ENCODE assay signal across 10 cellular contexts in the genomic region with DNA sequence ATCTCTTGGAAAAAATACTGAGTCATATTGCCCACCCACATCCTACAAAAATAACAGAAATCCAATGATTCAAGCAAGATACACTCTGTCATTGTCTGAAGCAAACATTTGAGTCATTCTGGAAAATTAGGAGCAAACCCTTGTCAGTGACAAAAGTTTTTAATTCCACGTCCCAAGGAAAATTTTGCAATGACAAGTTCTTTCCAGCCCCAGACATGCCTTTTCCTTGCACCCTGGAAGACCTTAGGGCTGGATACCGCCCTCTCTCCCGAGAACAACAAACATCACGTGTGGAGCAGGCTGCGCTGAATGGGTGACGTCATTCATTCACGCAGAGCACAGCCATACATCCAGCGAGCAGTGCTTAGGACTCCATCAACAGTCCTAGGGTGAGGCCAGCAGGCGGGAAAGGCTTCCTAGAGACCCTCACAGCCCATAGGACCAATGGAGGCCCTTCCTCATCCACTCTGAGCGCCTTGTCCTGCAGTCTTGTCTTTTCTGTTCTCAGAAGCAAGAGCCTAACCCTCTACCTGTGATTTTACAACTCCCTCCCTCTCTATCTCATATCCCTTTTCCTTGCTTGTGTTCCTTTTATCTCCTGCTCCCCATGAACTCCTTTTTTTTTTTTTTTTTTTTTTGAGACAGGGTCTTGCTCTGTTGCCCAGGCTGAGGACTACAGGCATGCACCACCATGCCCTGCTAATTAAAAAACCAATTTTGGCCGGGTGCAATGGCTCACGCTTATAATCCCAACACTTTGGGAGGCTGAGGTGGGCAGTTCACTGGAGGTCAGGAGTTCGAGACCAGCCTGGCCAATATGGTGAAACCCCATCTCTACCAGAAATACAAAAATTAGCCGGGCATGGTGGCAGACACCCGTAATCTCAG. TPM values are rescaled to one million over a fixed set of nuclear protein-coding genes. Genes with fewer than 3 reads are reported as not detected.
DNase-seq lines count a peak whose midpoint lies in the region; ATAC-seq and TF ChIP-seq lines count a peak whose summit lies in the region.
"Had no signal": no experiment of that assay in that cellular context is flagged by ENCODE, and none has a peak within 500 bp of the region (broad histone marks: within the 10 kb centered on the region; RNA-seq: fewer than 3 reads in every experiment).

No MANE protein-coding gene starts in this region.

- POLR2A ChIA-PET in RWPE1 (lab: Yijun Ruan, JAX; ENCODE audit: low non-redundant PET) = no interaction called here

- TF ChIP-seq CTCF in RWPE1 (conservative IDR thresholded peaks at IDR 0.05; ENCODE audit: low read depth) (no peak), fibroblast of pulmonary artery (IDR thresholded peaks at IDR 0.05; ENCODE audit: low read length, missing control alignments) (no peak), psoas muscle (IDR thresholded peaks at IDR 0.05) (no peak)

- H3K27ac ChIP-seq in RWPE1 (peak overlapping the region; percentile 52), psoas muscle (no peak overlapping the region)

- H3K36me3 ChIP-seq in psoas muscle (ENCODE audit: insufficient read depth in 1 of 2, low read depth in 1 of 2) = no peaks in the 10 kb centered on the region

- no peaks in the 10 kb centered on the region for H3K27me3 ChIP-seq in psoas muscle (ENCODE audit: insufficient read depth in 3 of 3, low read length in 2 of 3)

- intact Hi-C loops in psoas muscle (cut with DNase I) = no loop called here

- H3K9me3 Mint-ChIP-seq in activated T-cell treated with anti-CD3 and anti-CD28 coated beads, Interleukin-2, amount 50 U/mL, for 72 hours = peaks cover 9 to 10% of the 10 kb centered on the region in 2 donors

- CTCF ChIA-PET in RWPE1 (lab: Yijun Ruan, JAX) = no interaction called here

- H3K9me3 ChIP-seq in psoas muscle = no peaks in the 10 kb centered on the region

- no peaks in the 10 kb centered on the region for H3K27me3 Mint-ChIP-seq in activated T-cell treated with anti-CD3 and anti-CD28 coated beads, Interleukin-2, amount 50 U/mL, for 72 hours (ENCODE audit: low read depth)
- H3K27me3 Mint-ChIP-seq: activated CD4-positive, alpha-beta T cell treated with anti-CD3 and anti-CD28 coated beads, Interleukin-2, amount 10 ng/mL, durations not matched to agents 24 days and 14 days had no signal

- H3K4me1 Mint-ChIP-seq in activated T-cell treated with anti-CD3 and anti-CD28 coated beads, Interleukin-2, amount 50 U/mL, for 72 hours (ENCODE audit: low read depth) = peaks cover 24% of the 10 kb centered on the region

- H3K4me1 ChIP-seq in psoas muscle = no peaks in the 10 kb centered on the region

- peaks cover 9 to 11% of the 10 kb centered on the region in 2 donors for H3K36me3 Mint-ChIP-seq in activated T-cell treated with anti-CD3 and anti-CD28 coated beads, Interleukin-2, amount 50 U/mL, for 72 hours (ENCODE audit: insufficient read depth in 2 of 2)

- peak; percentile 16 for DNase-seq in EL
- peak; percentile 48 for DNase-seq in RWPE1 (ENCODE audit: low spot score)
- peak; percentile 73 for DNase-seq in fibroblast of pulmonary artery (ENCODE audit: low read depth)
- DNase-seq in psoas muscle = peak; percentile 37 to 59
- DNase-seq in iPS-NIHi11 (ENCODE audit: low spot score) = no peak
- DNase-seq in activated T-cell treated with anti-CD3 and anti-CD28 coated beads, Interleukin-2, amount 50 U/mL, for 72 hours = no peak
- DNase-seq in NCI-H2196 (lab: John Stamatoyannopoulos, UW; ENCODE audit: unreplicated experiment) = no peak
- DNase-seq: activated CD4-positive, alpha-beta T cell treated with anti-CD3 and anti-CD28 coated beads, Interleukin-2, amount 10 ng/mL, durations not matched to agents 24 days and 14 days; KBM-7 had no signal

- H3K4me3 Mint-ChIP-seq in activated T-cell treated with anti-CD3 and anti-CD28 coated beads, Interleukin-2, amount 50 U/mL, for 72 hours = no peak overlapping the region
- H3K4me3 Mint-ChIP-seq: activated CD4-positive, alpha-beta T cell treated with anti-CD3 and anti-CD28 coated beads, Interleukin-2, amount 10 ng/mL, durations not matched to agents 24 days and 14 days had no signal

- peak in 2 of 4 donors; percentile 49 to 55 for ATAC-seq in psoas muscle
- ATAC-seq in HG02870 (IDR thresholded peaks at IDR 0.05; ENCODE audit: unreplicated experiment) = no peak
- ATAC-seq in activated T-cell treated with anti-CD3 and anti-CD28 coated beads, Interleukin-2, amount 50 U/mL, for 72 hours (replicated peaks in 1 of 2) = no peak

- H3K4me3 ChIP-seq in fibroblast of pulmonary artery (replicated peaks; ENCODE audit: low read depth, low read length) (no peak overlapping the region), psoas muscle (no peak overlapping the region)

- H3K27ac Mint-ChIP-seq in activated T-cell treated with anti-CD3 and anti-CD28 coated beads, Interleukin-2, amount 50 U/mL, for 72 hours = no peak overlapping the region
- H3K27ac Mint-ChIP-seq: activated CD4-positive, alpha-beta T cell treated with anti-CD3 and anti-CD28 coated beads, Interleukin-2, amount 10 ng/mL, durations not matched to agents 24 days and 14 days had no signal

- WGBS in psoas muscle, 3 donors = 73 to 74% (median 74%) methylated on average over 15 of the region's 15 CpGs

RNA-seq across cellular contexts. Expression of gene KDM7A, which starts 23.6 kb away (rescaled TPM):
- 10 to 100 TPM; 27.4 to 59.4 (median 39.1) TPM for total RNA-seq in psoas muscle
- 10 to 100 TPM in 2 of 3 donors, 1 to 10 TPM in 1; 5.5 to 23.3 (median 13.7) TPM for polyA plus RNA-seq in psoas muscle
- total RNA-seq in activated T-cell treated with anti-CD3 and anti-CD28 coated beads, Interleukin-2, amount 50 U/mL, for 72 hours = 10 to 100 TPM; 28.1 to 39.2 TPM

Comparison
In these comparisons a context has a peak if more than half of its experiments do, and no peak if none do; other contexts are left out.
1. DNase-seq: peak in EL (single experiment), RWPE1 (single experiment), fibroblast of pulmonary artery (single experiment) and psoas muscle (2 of 2); none in iPS-NIHi11 (single experiment), activated T-cell treated with anti-CD3 and anti-CD28 coated beads, Interleukin-2, amount 50 U/mL, for 72 hours (0 of 2) and NCI-H2196 (single experiment).